ENCODE assay signal across 8 cellular contexts in genomic region chr4:4541040-4541631, GRCh38. TPM values are rescaled to one million over a fixed set of nuclear protein-coding genes. Genes with fewer than 3 reads are reported as not detected.
DNase-seq lines count a peak whose midpoint lies in the region; ATAC-seq and TF ChIP-seq lines count a peak whose summit lies in the region.

No MANE protein-coding gene starts in this region.

- H3K27ac Mint-ChIP-seq in activated naive CD4-positive, alpha-beta T cell treated with anti-CD3 and anti-CD28 coated beads, Interleukin-2, amount 10 ng/mL, durations not matched to agents 7 days and 5 days, result peak overlapping the region; percentile 93

- H3K4me1 Mint-ChIP-seq in activated naive CD4-positive, alpha-beta T cell treated with anti-CD3 and anti-CD28 coated beads, Interleukin-2, amount 10 ng/mL, durations not matched to agents 7 days and 5 days, result peaks cover 45% of the 10 kb centered on the region

- CTCF ChIA-PET in HCT116 (lab: Charles Lee), result no interaction called here
- CTCF ChIA-PET in activated naive CD4-positive, alpha-beta T cell treated with anti-CD3 and anti-CD28 coated beads, Interleukin-2, amount 10 ng/mL, durations not matched to agents 7 days and 5 days (lab: Charles Lee), result no interaction called here

- no peak for TF ChIP-seq RAD21 in HCT116 (IDR thresholded peaks at IDR 0.05; ENCODE audit: low read depth)

- peak overlapping the region; percentile 20 for H2BK120ac ChIP-seq in trophoblast cell (ENCODE audit: insufficient read depth, low read length, poor library complexity)

- H3K4me2 ChIP-seq in HCT116 (ENCODE audit: low read length) (peak overlapping the region; percentile 86), trophoblast cell (ENCODE audit: low read length) (peak overlapping the region; percentile 88)

- peak overlapping the region; percentile 56 for H3K14ac ChIP-seq in trophoblast cell (ENCODE audit: low read length)

- H3K9me2 ChIP-seq in HCT116 (ENCODE audit: insufficient read depth), result no peaks in the 10 kb centered on the region

- H3K23ac ChIP-seq in trophoblast cell (ENCODE audit: low read length), result no peak overlapping the region

- H3K9ac ChIP-seq in ES-I3 (ENCODE audit: low read depth, low read length), result peak overlapping the region; percentile 97
- H3K9ac ChIP-seq in HCT116 (ENCODE audit: low read length), result peak overlapping the region; percentile 97
- peak overlapping the region; percentile 79 for H3K9ac ChIP-seq in trophoblast cell (ENCODE audit: low read length)

- H4K20me1 ChIP-seq in HCT116 (ENCODE audit: insufficient read depth), result no peaks in the 10 kb centered on the region

- H2BK12ac ChIP-seq in trophoblast cell (ENCODE audit: low read length), result no peak overlapping the region

- H3K36me3 ChIP-seq in ES-I3 (ENCODE audit: insufficient read depth, low read length) (peaks cover 4% of the 10 kb centered on the region), HCT116 (ENCODE audit: control insufficient read depth in 1 of 2, insufficient read depth in 2 of 2, low read length in 2 of 2) (no peaks in the 10 kb centered on the region), cardiac muscle cell (peaks cover 3% of the 10 kb centered on the region), trophoblast cell (ENCODE audit: control insufficient read depth in 1 of 2, insufficient read depth in 2 of 2, low read length in 2 of 2) (no peaks in the 10 kb centered on the region)

- intact Hi-C loops in HCT116 (cut with micrococcal nuclease), result loop anchor here (5.0 kb wide), 1 partner anchor 316 kb away; the partner anchor contains the start of gene MSX1

- DNase-seq in HCT116 (ENCODE audit: low read depth, low spot score), result no peak
- DNase-seq in NCI-H2029 treated with DMSO at 0.1 percent for 48 hours (lab: John Stamatoyannopoulos, UW), result peak; percentile 14
- DNase-seq in activated naive CD4-positive, alpha-beta T cell treated with anti-CD3 and anti-CD28 coated beads, Interleukin-2, amount 10 ng/mL, durations not matched to agents 7 days and 5 days, result peak; percentile 53
- peak; percentile 35 to 63 for DNase-seq in cardiac muscle cell (ENCODE audit: low read depth in 1 of 2, low spot score in 1 of 2)
- DNase-seq in trophoblast cell, result peak; percentile 66 to 91
- DNase-seq in activated CD4-positive, CD25-positive, alpha-beta regulatory T cell (lab: John Stamatoyannopoulos, UW), result no peak

- H3K27me3 ChIP-seq in HCT116 (ENCODE audit: insufficient read depth, low read length) (no peaks in the 10 kb centered on the region), cardiac muscle cell (no peaks in the 10 kb centered on the region), trophoblast cell (ENCODE audit: insufficient read depth, low read length) (no peaks in the 10 kb centered on the region)

- H3K18ac ChIP-seq in trophoblast cell (ENCODE audit: low read length), result peak overlapping the region; percentile 94

- H3K79me1 ChIP-seq in trophoblast cell (ENCODE audit: low read length), result peaks cover 9% of the 10 kb centered on the region

- H3K27ac ChIP-seq in HCT116 (ENCODE audit: low read depth, low read length) (peak overlapping the region; percentile 80), cardiac muscle cell (peak overlapping the region; percentile 25), trophoblast cell (ENCODE audit: low read depth, low read length) (no peak overlapping the region)

- peaks cover 7% of the 10 kb centered on the region for H3K36me3 Mint-ChIP-seq in activated naive CD4-positive, alpha-beta T cell treated with anti-CD3 and anti-CD28 coated beads, Interleukin-2, amount 10 ng/mL, durations not matched to agents 7 days and 5 days

- H3K9me3 Mint-ChIP-seq in activated naive CD4-positive, alpha-beta T cell treated with anti-CD3 and anti-CD28 coated beads, Interleukin-2, amount 10 ng/mL, durations not matched to agents 7 days and 5 days, result no peaks in the 10 kb centered on the region

- H3K9me3 ChIP-seq in ES-I3 (ENCODE audit: control insufficient read depth, insufficient read depth, low read length) (no peaks in the 10 kb centered on the region), HCT116 (ENCODE audit: control insufficient read depth in 1 of 2, insufficient read depth in 1 of 2, low read depth in 1 of 2, low read length in 2 of 2) (no peaks in the 10 kb centered on the region), cardiac muscle cell (ENCODE audit: low read depth) (no peaks in the 10 kb centered on the region), trophoblast cell (ENCODE audit: insufficient read depth, low read depth, low read length) (no peaks in the 10 kb centered on the region)

- peak overlapping the region; percentile 44 for H2AK5ac ChIP-seq in trophoblast cell (ENCODE audit: low read length)

- no peaks in the 10 kb centered on the region for H3K27me3 Mint-ChIP-seq in activated naive CD4-positive, alpha-beta T cell treated with anti-CD3 and anti-CD28 coated beads, Interleukin-2, amount 10 ng/mL, durations not matched to agents 7 days and 5 days

- H3K4me1 ChIP-seq in ES-I3 (ENCODE audit: insufficient read depth, low read length) (no peaks in the 10 kb centered on the region; the same call in 1 of the 2 replicates), HCT116 (ENCODE audit: control insufficient read depth in 1 of 2, insufficient read depth in 2 of 2, low read length in 2 of 2) (peaks cover 2 to 18% of the 10 kb centered on the region in 2 experiments; a peak in 3 of 4 replicates), cardiac muscle cell (ENCODE audit: low read depth) (peaks cover 13% of the 10 kb centered on the region), trophoblast cell (ENCODE audit: control insufficient read depth in 1 of 2, insufficient read depth in 2 of 2, low read length in 2 of 2) (peaks cover 0 to 2% of the 10 kb centered on the region in 2 experiments)

- H2BK5ac ChIP-seq in trophoblast cell (ENCODE audit: low read depth, low read length, poor library complexity), result no peak overlapping the region

- no peak for TF ChIP-seq CTCF in HCT116 (IDR thresholded peaks at IDR 0.05 in 2 of 3, conservative IDR thresholded peaks at IDR 0.05 in 1 of 3; ENCODE audit: borderline replicate concordance in 1 of 3, insufficient read depth in 1 of 3, low read depth in 2 of 3, low read length in 2 of 3)
- TF ChIP-seq CTCF in cardiac muscle cell (IDR thresholded peaks at IDR 0.05; ENCODE audit: low read depth, low read length), result no peak

- RAD21 ChIA-PET in HCT116 (lab: Charles Lee; ENCODE audit: low non-redundant PET in 1 of 2, low total read pairs in 2 of 2, uncharacterized antibody in 2 of 2, unreplicated experiment in 2 of 2), result no interaction called here

- H3K4me3 Mint-ChIP-seq in activated naive CD4-positive, alpha-beta T cell treated with anti-CD3 and anti-CD28 coated beads, Interleukin-2, amount 10 ng/mL, durations not matched to agents 7 days and 5 days, result peak overlapping the region; percentile 93

- peak overlapping the region; percentile 83 to 94 for H3K4me3 ChIP-seq in HCT116 (replicated peaks in 1 of 2; ENCODE audit: low read depth in 1 of 2, low read length in 2 of 2)
- peak overlapping the region; percentile 57 for H3K4me3 ChIP-seq in cardiac muscle cell
- H3K4me3 ChIP-seq in trophoblast cell (ENCODE audit: low read depth, low read length), result peak overlapping the region; percentile 95

- POLR2A ChIA-PET in HCT116 (lab: Charles Lee), result no interaction called here

- H4K12ac ChIP-seq in trophoblast cell (ENCODE audit: low read depth, low read length), result peak overlapping the region; percentile 85

- WGBS in trophoblast cell (ENCODE audit: extremely low coverage, insufficient coverage, insufficient read length), result no CpG with 5 or more reads among the region's 10 CpGs

- H4K8ac ChIP-seq in trophoblast cell (ENCODE audit: low read depth, low read length), result peak overlapping the region; percentile 92

- TSS peak; percentile 59 for BruUV-seq in HCT116 (replicated peaks; lab: Mats Ljungman, UMichigan)

- H3K79me2 ChIP-seq in HCT116 (ENCODE audit: insufficient read depth, low read length) (peaks cover 70% of the 10 kb centered on the region), trophoblast cell (ENCODE audit: control insufficient read depth, insufficient read depth, low read length, poor library complexity) (peaks cover 8% of the 10 kb centered on the region)

- H2AFZ ChIP-seq in HCT116 (ENCODE audit: low read depth, low read length, poor library complexity, severe bottlenecking) (no peak overlapping the region), trophoblast cell (ENCODE audit: insufficient read depth, low read length, poor library complexity) (peak overlapping the region; percentile 92)

- peak overlapping the region; percentile 87 for H4K91ac ChIP-seq in trophoblast cell (ENCODE audit: low read depth, low read length)

- ATAC-seq in HCT116, result peak; percentile 44
- no peak for ATAC-seq in HG02678 (IDR thresholded peaks at IDR 0.05; ENCODE audit: unreplicated experiment)

- TF ChIP-seq POLR2A in HCT116 (IDR thresholded peaks at IDR 0.05; ENCODE audit: borderline replicate concordance, extremely low read depth, insufficient read depth, insufficient read length), result no peak

- H3K4ac ChIP-seq in trophoblast cell (ENCODE audit: low read depth, low read length), result peak overlapping the region; percentile 78

TF ChIP-seq in HCT116, 20 proteins besides CTCF, POLR2A, EP300 and RAD21:
- TF ChIP-seq JUND (IDR thresholded peaks at IDR 0.05) (peak; percentile 25; the same call in 1 of the 2 replicates), TCF7L2 (IDR thresholded peaks at IDR 0.05; ENCODE audit: borderline replicate concordance, extremely low read depth, insufficient read depth, insufficient read length) (no peak)

RNA-seq across cellular contexts. Expression of gene STX18, which starts 0.7 kb away (rescaled TPM):
- 18.5 TPM for total RNA-seq in HCT116 (2021; ENCODE audit: unreplicated experiment)
- 15.7 and 18.6 TPM in 2 replicates for polyA plus RNA-seq in HCT116 (2012)
- total RNA-seq in cardiac muscle cell, result 50.1 and 63.3 TPM in 2 replicates
- 29.8 and 36.6 TPM in 2 replicates for polyA plus RNA-seq in cardiac muscle cell
- 30.1 and 32.5 TPM in 2 replicates for polyA plus RNA-seq in trophoblast cell (2013)

Comparison
In these comparisons a context has a peak if more than half of its experiments do, and no peak if none do; other contexts are left out.
1. DNase-seq: peak in NCI-H2029 treated with DMSO at 0.1 percent for 48 hours (single experiment), activated naive CD4-positive, alpha-beta T cell treated with anti-CD3 and anti-CD28 coated beads, Interleukin-2, amount 10 ng/mL, durations not matched to agents 7 days and 5 days (single experiment), cardiac muscle cell (2 of 2) and trophoblast cell (2 of 2); none in HCT116 (single experiment) and activated CD4-positive, CD25-positive, alpha-beta regulatory T cell (0 of 4).
2. Peak in every context shown above with its lines, with median percentiles within 50 percentile points of each other: H3K9ac ChIP-seq and H3K4me3 ChIP-seq.